Comparison of ENCODE assay signal across 20 cellular contexts in genomic region chr15:66148187-66148586, GRCh38.
"Had no signal": no experiment of that assay in that cellular context is flagged by ENCODE, and none has a peak within 500 bp of the region (broad histone marks: within the 10 kb centered on the region; RNA-seq: fewer than 3 reads in every experiment).

No MANE protein-coding gene starts in this region.

- H2AFZ ChIP-seq: PC-9 had no signal

- H3K36me3 ChIP-seq: Peyer's patch, SJCRH30 had no signal

- H3K4me3 ChIP-seq: PC-9, Peyer's patch, SJCRH30 had no signal

- H3K27me3 ChIP-seq: Peyer's patch, SJCRH30 had no signal

- H3K4me1 ChIP-seq: Peyer's patch, SJCRH30 had no signal

- H3K27ac ChIP-seq: PC-9, Peyer's patch, SJCRH30 had no signal

- ATAC-seq: Right ventricle myocardium inferior, SK-N-SH treated with all-trans-retinoic acid at 6 μM for 48 hours had no signal

- H3K9me3 ChIP-seq: Peyer's patch, SJCRH30 had no signal

- H3K4me2 ChIP-seq: PC-9 had no signal

- DNase-seq: KBM-7; NCI-H1105; NCI-H1436 treated with DMSO at 0.1 percent for 48 hours; NCI-H1694; NCI-H187 treated with DMSO at 0.1 percent for 48 hours; NCI-H2029 treated with DMSO at 0.1 percent for 48 hours; NCI-H2171 treated with DMSO at 0.1 percent for 48 hours; NCI-H345; NCI-H446 treated with DMSO at 0.1 percent for 48 hours; NCI-H510A treated with DMSO at 0.1 percent for 48 hours; NCI-H526; NCI-H748 treated with DMSO at 0.1 percent for 48 hours; NK-92 treated with Interleukin-12 subunit alpha and Interleukin-12 subunit beta, amount 100 ng/mL, for 24 hours; OCI-M1; PC-9; Peyer's patch; SHP77 treated with DMSO at 0.1 percent for 48 hours; SJCRH30 had no signal
